1 cellular context compared by ENCODE assay signal in the genomic region with DNA sequence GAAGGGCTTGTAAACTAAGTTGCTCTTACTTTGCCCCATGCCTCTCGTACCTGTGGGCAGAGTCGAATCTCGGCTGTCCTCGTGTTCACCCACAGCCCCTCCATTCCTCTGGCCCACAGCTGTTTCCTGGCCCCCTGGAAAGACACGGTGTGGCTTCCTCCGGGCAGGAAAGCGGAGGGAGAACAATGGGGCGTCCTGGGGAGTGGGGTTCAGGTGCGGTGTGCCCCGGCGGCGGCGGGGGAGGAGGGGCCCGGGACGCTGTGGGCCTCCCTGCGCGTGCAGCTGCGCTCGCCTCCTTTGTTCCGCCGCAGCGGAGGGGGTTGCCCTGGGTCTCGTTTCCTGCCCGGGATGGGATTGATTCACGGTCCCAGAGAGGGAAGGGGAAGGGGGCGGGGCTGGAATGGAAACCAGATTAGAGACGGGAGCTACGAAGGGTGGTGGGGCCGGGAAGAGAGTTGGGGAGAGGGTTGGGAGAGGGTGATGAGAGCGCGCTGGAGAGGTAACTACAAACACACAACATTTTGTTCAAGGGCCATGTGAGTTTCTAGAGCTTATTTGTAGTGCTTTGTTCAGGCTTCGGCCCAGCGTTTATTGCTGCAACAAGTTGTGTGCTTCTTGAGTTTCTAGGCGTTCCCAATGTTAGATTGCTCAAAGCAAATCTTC.
TF ChIP-seq lines count a peak whose summit lies in the region.

No MANE protein-coding gene starts in this region.

TF ChIP-seq in HEK293, 187 proteins besides CTCF, POLR2A, EP300 and RAD21 (continued from another document and continues in another):
- TF ChIP-seq ZNF426 (tag by site-specific recombination; IDR thresholded peaks at IDR 0.05) (no peak), ZNF548 (tag by site-specific recombination; IDR thresholded peaks at IDR 0.05) (no peak), ZNF302 (tag by site-specific recombination; IDR thresholded peaks at IDR 0.05; ENCODE audit: low read depth) (no peak), ZBTB8A (tag by site-specific recombination; IDR thresholded peaks at IDR 0.05) (peak; percentile 45; the same call in 1 of the 2 replicates), ZNF776 (tag by site-specific recombination; IDR thresholded peaks at IDR 0.05; ENCODE audit: borderline replicate concordance) (no peak), ZSCAN5A (tag by site-specific recombination; IDR thresholded peaks at IDR 0.05) (no peak), ZNF324 (tag by site-specific recombination; IDR thresholded peaks at IDR 0.05) (no peak), KLF8 (tag by site-specific recombination; IDR thresholded peaks at IDR 0.05) (0 out of 2 replicates have a peak, but pooled peaks have one; percentile 23), ZNF211 (tag by site-specific recombination; IDR thresholded peaks at IDR 0.05; ENCODE audit: low read depth) (no peak), RBAK (tag by site-specific recombination; IDR thresholded peaks at IDR 0.05) (no peak), ZNF645 (tag by site-specific recombination; IDR thresholded peaks at IDR 0.05) (no peak), ZNF239 (tag by site-specific recombination; IDR thresholded peaks at IDR 0.05) (no peak), SETDB1 (IDR thresholded peaks at IDR 0.05; ENCODE audit: insufficient read length, low read length) (no peak), ZNF580 (tag by site-specific recombination; IDR thresholded peaks at IDR 0.05) (no peak), ZNF624 (tag by site-specific recombination; IDR thresholded peaks at IDR 0.05) (no peak), IKZF3 (tag by site-specific recombination; IDR thresholded peaks at IDR 0.05) (peak; percentile 88), ZNF707 (tag by site-specific recombination; IDR thresholded peaks at IDR 0.05) (no peak), SP7 (tag by site-specific recombination; IDR thresholded peaks at IDR 0.05) (peak; percentile 67), GLI2 (tag by site-specific recombination; IDR thresholded peaks at IDR 0.05; ENCODE audit: borderline replicate concordance, low read depth) (no peak), ZNF561 (tag by site-specific recombination; IDR thresholded peaks at IDR 0.05; ENCODE audit: borderline replicate concordance) (no peak), ZBTB11 (tag by site-specific recombination; conservative IDR thresholded peaks at IDR 0.05; ENCODE audit: low read depth) (peak; percentile 79), ZNF558 (tag by site-specific recombination; IDR thresholded peaks at IDR 0.05) (no peak), ATF2 (tag by site-specific recombination; IDR thresholded peaks at IDR 0.05; ENCODE audit: low read depth) (no peak), ZNF23 (tag by site-specific recombination; IDR thresholded peaks at IDR 0.05; ENCODE audit: borderline replicate concordance) (no peak), ZNF335 (tag by site-specific recombination; conservative IDR thresholded peaks at IDR 0.05) (peak; percentile 74), ZNF266 (tag by site-specific recombination; IDR thresholded peaks at IDR 0.05; ENCODE audit: low read depth) (no peak), ZNF544 (tag by site-specific recombination; IDR thresholded peaks at IDR 0.05) (no peak), ZNF596 (tag by site-specific recombination; IDR thresholded peaks at IDR 0.05) (no peak), PRDM4 (tag by site-specific recombination; IDR thresholded peaks at IDR 0.05) (0 out of 2 replicates have a peak, but pooled peaks have one; percentile 35), ZNF391 (tag by site-specific recombination; IDR thresholded peaks at IDR 0.05; ENCODE audit: borderline replicate concordance, low read depth) (no peak)
- TF ChIP-seq, protein P1, sequence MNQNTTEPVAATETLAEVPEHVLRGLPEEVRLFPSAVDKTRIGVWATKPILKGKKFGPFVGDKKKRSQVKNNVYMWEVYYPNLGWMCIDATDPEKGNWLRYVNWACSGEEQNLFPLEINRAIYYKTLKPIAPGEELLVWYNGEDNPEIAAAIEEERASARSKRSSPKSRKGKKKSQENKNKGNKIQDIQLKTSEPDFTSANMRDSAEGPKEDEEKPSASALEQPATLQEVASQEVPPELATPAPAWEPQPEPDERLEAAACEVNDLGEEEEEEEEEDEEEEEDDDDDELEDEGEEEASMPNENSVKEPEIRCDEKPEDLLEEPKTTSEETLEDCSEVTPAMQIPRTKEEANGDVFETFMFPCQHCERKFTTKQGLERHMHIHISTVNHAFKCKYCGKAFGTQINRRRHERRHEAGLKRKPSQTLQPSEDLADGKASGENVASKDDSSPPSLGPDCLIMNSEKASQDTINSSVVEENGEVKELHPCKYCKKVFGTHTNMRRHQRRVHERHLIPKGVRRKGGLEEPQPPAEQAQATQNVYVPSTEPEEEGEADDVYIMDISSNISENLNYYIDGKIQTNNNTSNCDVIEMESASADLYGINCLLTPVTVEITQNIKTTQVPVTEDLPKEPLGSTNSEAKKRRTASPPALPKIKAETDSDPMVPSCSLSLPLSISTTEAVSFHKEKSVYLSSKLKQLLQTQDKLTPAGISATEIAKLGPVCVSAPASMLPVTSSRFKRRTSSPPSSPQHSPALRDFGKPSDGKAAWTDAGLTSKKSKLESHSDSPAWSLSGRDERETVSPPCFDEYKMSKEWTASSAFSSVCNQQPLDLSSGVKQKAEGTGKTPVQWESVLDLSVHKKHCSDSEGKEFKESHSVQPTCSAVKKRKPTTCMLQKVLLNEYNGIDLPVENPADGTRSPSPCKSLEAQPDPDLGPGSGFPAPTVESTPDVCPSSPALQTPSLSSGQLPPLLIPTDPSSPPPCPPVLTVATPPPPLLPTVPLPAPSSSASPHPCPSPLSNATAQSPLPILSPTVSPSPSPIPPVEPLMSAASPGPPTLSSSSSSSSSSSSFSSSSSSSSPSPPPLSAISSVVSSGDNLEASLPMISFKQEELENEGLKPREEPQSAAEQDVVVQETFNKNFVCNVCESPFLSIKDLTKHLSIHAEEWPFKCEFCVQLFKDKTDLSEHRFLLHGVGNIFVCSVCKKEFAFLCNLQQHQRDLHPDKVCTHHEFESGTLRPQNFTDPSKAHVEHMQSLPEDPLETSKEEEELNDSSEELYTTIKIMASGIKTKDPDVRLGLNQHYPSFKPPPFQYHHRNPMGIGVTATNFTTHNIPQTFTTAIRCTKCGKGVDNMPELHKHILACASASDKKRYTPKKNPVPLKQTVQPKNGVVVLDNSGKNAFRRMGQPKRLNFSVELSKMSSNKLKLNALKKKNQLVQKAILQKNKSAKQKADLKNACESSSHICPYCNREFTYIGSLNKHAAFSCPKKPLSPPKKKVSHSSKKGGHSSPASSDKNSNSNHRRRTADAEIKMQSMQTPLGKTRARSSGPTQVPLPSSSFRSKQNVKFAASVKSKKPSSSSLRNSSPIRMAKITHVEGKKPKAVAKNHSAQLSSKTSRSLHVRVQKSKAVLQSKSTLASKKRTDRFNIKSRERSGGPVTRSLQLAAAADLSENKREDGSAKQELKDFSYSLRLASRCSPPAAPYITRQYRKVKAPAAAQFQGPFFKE (tag by site-specific recombination; IDR thresholded peaks at IDR 0.05; ENCODE audit: borderline replicate concordance): no peak; the same call in 1 of the 2 replicates
- TF ChIP-seq, protein P2, sequence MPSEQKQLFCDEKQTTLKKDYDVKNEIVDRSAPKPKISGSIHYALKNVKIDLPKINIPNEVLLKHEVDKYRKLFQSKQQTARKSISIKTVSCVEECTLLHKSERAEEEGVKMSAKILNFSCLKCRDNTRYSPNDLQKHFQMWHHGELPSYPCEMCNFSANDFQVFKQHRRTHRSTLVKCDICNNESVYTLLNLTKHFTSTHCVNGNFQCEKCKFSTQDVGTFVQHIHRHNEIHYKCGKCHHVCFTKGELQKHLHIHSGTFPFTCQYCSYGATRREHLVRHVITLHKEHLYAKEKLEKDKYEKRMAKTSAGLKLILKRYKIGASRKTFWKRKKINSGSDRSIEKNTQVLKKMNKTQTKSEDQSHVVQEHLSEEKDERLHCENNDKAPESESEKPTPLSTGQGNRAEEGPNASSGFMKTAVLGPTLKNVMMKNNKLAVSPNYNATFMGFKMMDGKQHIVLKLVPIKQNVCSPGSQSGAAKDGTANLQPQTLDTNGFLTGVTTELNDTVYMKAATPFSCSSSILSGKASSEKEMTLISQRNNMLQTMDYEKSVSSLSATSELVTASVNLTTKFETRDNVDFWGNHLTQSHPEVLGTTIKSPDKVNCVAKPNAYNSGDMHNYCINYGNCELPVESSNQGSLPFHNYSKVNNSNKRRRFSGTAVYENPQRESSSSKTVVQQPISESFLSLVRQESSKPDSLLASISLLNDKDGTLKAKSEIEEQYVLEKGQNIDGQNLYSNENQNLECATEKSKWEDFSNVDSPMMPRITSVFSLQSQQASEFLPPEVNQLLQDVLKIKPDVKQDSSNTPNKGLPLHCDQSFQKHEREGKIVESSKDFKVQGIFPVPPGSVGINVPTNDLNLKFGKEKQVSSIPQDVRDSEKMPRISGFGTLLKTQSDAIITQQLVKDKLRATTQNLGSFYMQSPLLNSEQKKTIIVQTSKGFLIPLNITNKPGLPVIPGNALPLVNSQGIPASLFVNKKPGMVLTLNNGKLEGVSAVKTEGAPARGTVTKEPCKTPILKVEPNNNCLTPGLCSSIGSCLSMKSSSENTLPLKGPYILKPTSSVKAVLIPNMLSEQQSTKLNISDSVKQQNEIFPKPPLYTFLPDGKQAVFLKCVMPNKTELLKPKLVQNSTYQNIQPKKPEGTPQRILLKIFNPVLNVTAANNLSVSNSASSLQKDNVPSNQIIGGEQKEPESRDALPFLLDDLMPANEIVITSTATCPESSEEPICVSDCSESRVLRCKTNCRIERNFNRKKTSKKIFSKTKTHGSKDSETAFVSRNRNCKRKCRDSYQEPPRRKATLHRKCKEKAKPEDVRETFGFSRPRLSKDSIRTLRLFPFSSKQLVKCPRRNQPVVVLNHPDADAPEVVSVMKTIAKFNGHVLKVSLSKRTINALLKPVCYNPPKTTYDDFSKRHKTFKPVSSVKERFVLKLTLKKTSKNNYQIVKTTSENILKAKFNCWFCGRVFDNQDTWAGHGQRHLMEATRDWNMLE (tag by site-specific recombination; conservative IDR thresholded peaks at IDR 0.05; ENCODE audit: low read depth): no peak
